12 cellular contexts compared by ENCODE assay signal in genomic region chr12:55824726-55825125, GRCh38. TPM values are rescaled to one million over a fixed set of nuclear protein-coding genes. Genes with fewer than 3 reads are reported as not detected.
DNase-seq lines count a peak whose midpoint lies in the region; ATAC-seq and TF ChIP-seq lines count a peak whose summit lies in the region.
"Had no signal": no experiment of that assay in that cellular context is flagged by ENCODE, and none has a peak within 500 bp of the region (broad histone marks: within the 10 kb centered on the region; RNA-seq: fewer than 3 reads in every experiment).

No MANE protein-coding gene starts in this region.

- TF ChIP-seq POLR2A in upper lobe of left lung (IDR thresholded peaks at IDR 0.05), result no peak

- no peaks in the 10 kb centered on the region for H3K27me3 Mint-ChIP-seq in CD4-positive, alpha-beta T cell
- no peaks in the 10 kb centered on the region for H3K27me3 Mint-ChIP-seq in activated CD8-positive, alpha-beta T cell treated with anti-CD3 and anti-CD28 coated beads for 36 hours
- no peaks in the 10 kb centered on the region for H3K27me3 Mint-ChIP-seq in naive B cell

- peak overlapping the region; percentile 80 for H3K27ac Mint-ChIP-seq in CD4-positive, alpha-beta T cell
- peak overlapping the region; percentile 85 for H3K27ac Mint-ChIP-seq in activated CD8-positive, alpha-beta T cell treated with anti-CD3 and anti-CD28 coated beads for 36 hours
- H3K27ac Mint-ChIP-seq in naive B cell, result peak overlapping the region in 4 of 6 donors; percentile 55 to 79 (median 60)

- H3K27me3 ChIP-seq in CD4-positive, alpha-beta T cell (ENCODE audit: control insufficient read depth, insufficient read depth, low read length), result no peaks in the 10 kb centered on the region
- H3K27me3 ChIP-seq in upper lobe of left lung, result no peaks in the 10 kb centered on the region

- H3K9me3 Mint-ChIP-seq in CD4-positive, alpha-beta T cell, result no peaks in the 10 kb centered on the region
- no peaks in the 10 kb centered on the region for H3K9me3 Mint-ChIP-seq in activated CD8-positive, alpha-beta T cell treated with anti-CD3 and anti-CD28 coated beads for 36 hours
- H3K9me3 Mint-ChIP-seq in naive B cell, result no peaks in the 10 kb centered on the region

- peaks cover 33 to 52% (median 42%) of the 10 kb centered on the region in 4 donors for H3K4me1 ChIP-seq in upper lobe of left lung

- H3K4me3 Mint-ChIP-seq in CD4-positive, alpha-beta T cell, result peak overlapping the region; percentile 64
- H3K4me3 Mint-ChIP-seq in activated CD8-positive, alpha-beta T cell treated with anti-CD3 and anti-CD28 coated beads for 36 hours, result peak overlapping the region; percentile 97
- peak overlapping the region in 1 of 8 donors; percentile 4 for H3K4me3 Mint-ChIP-seq in naive B cell

- POLR2A ChIA-PET in CD4-positive, alpha-beta T cell (lab: Charles Lee), result interaction anchor here (0.6 to 1.1 kb wide), 2 partner anchors 9 to 105 kb away, joined by 3 to 4 read pairs; no protein-coding TSS in a partner anchor
- POLR2A ChIA-PET in activated CD8-positive, alpha-beta T cell treated with anti-CD3 and anti-CD28 coated beads for 36 hours (lab: Charles Lee), result interaction anchor here (0.7 to 1.3 kb wide), 4 partner anchors 100 to 216 kb away, joined by 3 to 5 read pairs (median 4); no protein-coding TSS in a partner anchor

- H3K9me3 ChIP-seq in CD4-positive, alpha-beta T cell (ENCODE audit: control insufficient read depth, low read length), result no peaks in the 10 kb centered on the region
- no peaks in the 10 kb centered on the region for H3K9me3 ChIP-seq in upper lobe of left lung
- H3K9me3 ChIP-seq: left ventricle myocardium inferior, thoracic aorta had no signal

- intact Hi-C loops in CD4-positive, alpha-beta T cell (cut with DNase I, micrococcal nuclease), result loop anchor here (5.0 to 10.0 kb wide), 3 partner anchors 218 to 900 kb away; partner anchors contain the start of genes NACA (in 1 of the 2), PA2G4 (in 1 of the 2) and RPS26 (in 1 of the 2)
- intact Hi-C loops in activated CD8-positive, alpha-beta T cell treated with anti-CD3 and anti-CD28 coated beads for 36 hours (cut with micrococcal nuclease), result no loop called here

- TF ChIP-seq EP300 in upper lobe of left lung (IDR thresholded peaks at IDR 0.05), result no peak

- no peak for DNase-seq in CD4-positive, alpha-beta T cell
- no peak for DNase-seq in activated CD8-positive, alpha-beta T cell treated with anti-CD3 and anti-CD28 coated beads for 36 hours
- DNase-seq in naive B cell, result no peak
- DNase-seq in NCI-H1436 treated with DMSO at 0.1 percent for 48 hours (lab: John Stamatoyannopoulos, UW), result no peak
- DNase-seq in upper lobe of left lung, result no peak
- DNase-seq in MV-4-11 (lab: John Stamatoyannopoulos, UW), result no peak
- DNase-seq in Kasumi-1 (lab: John Stamatoyannopoulos, UW), result no peak
- DNase-seq: amygdala, left ventricle myocardium inferior had no signal

- H3K36me3 Mint-ChIP-seq in CD4-positive, alpha-beta T cell (ENCODE audit: low read depth), result peaks cover 59% of the 10 kb centered on the region
- H3K36me3 Mint-ChIP-seq in activated CD8-positive, alpha-beta T cell treated with anti-CD3 and anti-CD28 coated beads for 36 hours (ENCODE audit: low read depth), result peaks cover 42% of the 10 kb centered on the region
- peaks cover 6 to 7% of the 10 kb centered on the region in 2 donors for H3K36me3 Mint-ChIP-seq in naive B cell

- peaks cover 19 to 35% (median 29%) of the 10 kb centered on the region in 4 donors for H3K36me3 ChIP-seq in upper lobe of left lung

- CTCF ChIA-PET in CD4-positive, alpha-beta T cell (lab: Charles Lee), result interaction anchor here (0.7 to 1.4 kb wide), 3 partner anchors 8 to 428 kb away, joined by 3 to 4 read pairs (median 3); no protein-coding TSS in a partner anchor
- CTCF ChIA-PET in activated CD8-positive, alpha-beta T cell treated with anti-CD3 and anti-CD28 coated beads for 36 hours (lab: Charles Lee), result interaction anchor here (0.8 to 2.9 kb wide), 6 partner anchors 10 to 116 kb away, joined by 3 to 12 read pairs (median 3); no protein-coding TSS in a partner anchor

- ATAC-seq in CD4-positive, alpha-beta T cell (ENCODE audit: poor library complexity), result no peak
- ATAC-seq in activated CD8-positive, alpha-beta T cell treated with anti-CD3 and anti-CD28 coated beads for 36 hours, result no peak
- no peak for ATAC-seq in naive B cell (ENCODE audit: low read depth in 2 of 2)
- no peak for ATAC-seq in upper lobe of left lung (ENCODE audit: low FRiP score in 2 of 2)

- peaks cover 48% of the 10 kb centered on the region for H3K4me1 Mint-ChIP-seq in CD4-positive, alpha-beta T cell (ENCODE audit: low read depth)
- H3K4me1 Mint-ChIP-seq in activated CD8-positive, alpha-beta T cell treated with anti-CD3 and anti-CD28 coated beads for 36 hours (ENCODE audit: low read depth), result peaks cover 42% of the 10 kb centered on the region
- peaks cover 21 to 43% (median 29%) of the 10 kb centered on the region in 3 donors for H3K4me1 Mint-ChIP-seq in naive B cell

- peak overlapping the region; percentile 39 for H3K27ac ChIP-seq in CD4-positive, alpha-beta T cell (ENCODE audit: low read depth, low read length)
- peak overlapping the region in 1 of 4 donors; percentile 10 for H3K27ac ChIP-seq in upper lobe of left lung
- H3K27ac ChIP-seq: left ventricle myocardium inferior, parathyroid adenoma, thoracic aorta had no signal

- WGBS in upper lobe of left lung, 2 donors, result 77 to 88% methylated on average over 5 of the region's 5 CpGs

- no peak for TF ChIP-seq CTCF in CD4-positive, alpha-beta T cell (IDR thresholded peaks at IDR 0.05)
- no peak for TF ChIP-seq CTCF in activated CD8-positive, alpha-beta T cell treated with anti-CD3 and anti-CD28 coated beads for 36 hours (IDR thresholded peaks at IDR 0.05)
- no peak for TF ChIP-seq CTCF in upper lobe of left lung (IDR thresholded peaks at IDR 0.05)

- H3K4me3 ChIP-seq in GM08714 (ENCODE audit: low read length), result peak overlapping the region; percentile 16; the same call in 1 of the 2 replicates
- H3K4me3 ChIP-seq in upper lobe of left lung, result no peak overlapping the region
- H3K4me3 ChIP-seq: left ventricle myocardium inferior, thoracic aorta had no signal

RNA-seq across cellular contexts. Expression of gene DNAJC14, which starts 4.7 kb away (rescaled TPM):
- 10 to 100 TPM; 17.8 to 21.0 TPM for total RNA-seq in CD4-positive, alpha-beta T cell
- 10 to 100 TPM; 23.1 to 23.7 TPM for total RNA-seq in activated CD8-positive, alpha-beta T cell treated with anti-CD3 and anti-CD28 coated beads for 36 hours
- polyA plus RNA-seq in naive B cell (ENCODE audit: low read depth in 6 of 6), result 10 to 100 TPM; 29.0 to 46.9 (median 37.4) TPM
- 10 to 100 TPM; 22.0 to 40.3 (median 33.6) TPM for total RNA-seq in upper lobe of left lung

RNA-seq across cellular contexts. Expression of gene ORMDL2, which starts 6.9 kb away (rescaled TPM):
- 10 to 100 TPM; 13.0 to 14.9 TPM for total RNA-seq in CD4-positive, alpha-beta T cell
- 10 to 100 TPM; 24.2 to 27.0 TPM for total RNA-seq in activated CD8-positive, alpha-beta T cell treated with anti-CD3 and anti-CD28 coated beads for 36 hours
- 100 to 1,000 TPM in 3 of 6 donors, 10 to 100 TPM in 3; 73.9 to 114 (median 98.1) TPM for polyA plus RNA-seq in naive B cell (ENCODE audit: low read depth in 6 of 6)
- total RNA-seq in upper lobe of left lung, result 10 to 100 TPM in 5 of 6 donors, 1 to 10 TPM in 1; 9.4 to 62.9 (median 20.2) TPM

RNA-seq across cellular contexts. Expression of gene SARNP, which starts 7.2 kb away (rescaled TPM):
- 10 to 100 TPM; 38.2 to 38.6 TPM for total RNA-seq in CD4-positive, alpha-beta T cell
- total RNA-seq in activated CD8-positive, alpha-beta T cell treated with anti-CD3 and anti-CD28 coated beads for 36 hours, result 10 to 100 TPM; 93.9 to 94.0 TPM
- polyA plus RNA-seq in naive B cell (ENCODE audit: low read depth in 6 of 6), result 100 to 1,000 TPM in 4 of 6 donors, 10 to 100 TPM in 2; 92.8 to 128 (median 106) TPM
- total RNA-seq in upper lobe of left lung, result 10 to 100 TPM; 39.1 to 69.3 (median 54.9) TPM

RNA-seq across cellular contexts. Expression of gene MMP19, which starts 18.0 kb away (rescaled TPM):
- total RNA-seq in CD4-positive, alpha-beta T cell, result not detected
- not detected for total RNA-seq in activated CD8-positive, alpha-beta T cell treated with anti-CD3 and anti-CD28 coated beads for 36 hours
- under 1 TPM in 1 of 6 donors, not detected in 5; 0.21 TPM for polyA plus RNA-seq in naive B cell (ENCODE audit: low read depth in 6 of 6)
- 100 to 1,000 TPM in 1 of 6 donors, 10 to 100 TPM in 5; 13.6 to 122 (median 42.3) TPM for total RNA-seq in upper lobe of left lung
